ENCODE assay signal across 24 cellular contexts in genomic region chr16:59950431-59950830, GRCh38.
DNase-seq lines count a peak whose midpoint lies in the region; ATAC-seq, FAIRE-seq and TF ChIP-seq lines count a peak whose summit lies in the region.
"Had no signal": no experiment of that assay in that cellular context is flagged by ENCODE, and none has a peak within 500 bp of the region (broad histone marks: within the 10 kb centered on the region; RNA-seq: fewer than 3 reads in every experiment).

No MANE protein-coding gene starts in this region.

- H3K4me1 Mint-ChIP-seq in astrocyte (ENCODE audit: low read depth, unreplicated experiment): peaks cover 1% of the 10 kb centered on the region
- H3K4me1 Mint-ChIP-seq: B cell, CD14-positive monocyte had no signal

- TF ChIP-seq CTCF in A549 (IDR thresholded peaks at IDR 0.05) (no peak), astrocyte (IDR thresholded peaks at IDR 0.05; ENCODE audit: insufficient read depth, low read depth, low read length) (no peak)

- POLR2A ChIA-PET in A549 (lab: Yijun Ruan, JAX): no interaction called here

- H3K4me3 ChIP-seq in A549 (no peak overlapping the region), astrocyte (ENCODE audit: insufficient read depth, low read depth, low read length) (no peak overlapping the region)

- H3K36me3 ChIP-seq in astrocyte (ENCODE audit: insufficient read depth, low read length): no peaks in the 10 kb centered on the region

- H3K36me3 Mint-ChIP-seq in astrocyte (ENCODE audit: low read depth, unreplicated experiment): no peaks in the 10 kb centered on the region
- H3K36me3 Mint-ChIP-seq: CD14-positive monocyte had no signal

- no peak overlapping the region for H3K27ac Mint-ChIP-seq in astrocyte (ENCODE audit: unreplicated experiment)
- H3K27ac Mint-ChIP-seq: B cell, CD14-positive monocyte had no signal

- TF ChIP-seq RAD21 in A549 (conservative IDR thresholded peaks at IDR 0.05 in 1 of 2, IDR thresholded peaks at IDR 0.05 in 1 of 2): no peak

- DNase-seq in A549 (ENCODE audit: low read depth in 1 of 2, low spot score in 1 of 2) (no peak), H4 (ENCODE audit: low spot score) (peak; percentile 35), astrocyte (ENCODE audit: low read depth) (peak; percentile 26), fibroblast of gingiva (ENCODE audit: low read depth) (peak; percentile 1), NOMO-1 treated with DMSO at 0.1 percent for 48 hours (lab: John Stamatoyannopoulos, UW; ENCODE audit: unreplicated experiment) (no peak)
- DNase-seq in effector CD8-positive, alpha-beta T cell (lab: John Stamatoyannopoulos, UW): no peak
- DNase-seq: 8988T, EL, KBM-7, NCI-H1105 treated with DMSO at 0.1 percent for 48 hours, NCI-H1694, NCI-H2081, NCI-H2171, NCI-H446, NCI-H526, OCI-M1, RPMI8226, SHP77 had no signal

- H3K79me2 ChIP-seq in astrocyte (ENCODE audit: insufficient read depth, low read length): no peaks in the 10 kb centered on the region

- H3K27me3 Mint-ChIP-seq in astrocyte (ENCODE audit: low read depth, unreplicated experiment): no peaks in the 10 kb centered on the region
- H3K27me3 Mint-ChIP-seq: B cell had no signal

- H3K27ac ChIP-seq in A549: no peak overlapping the region
- no peak overlapping the region for H3K27ac ChIP-seq in astrocyte (ENCODE audit: low read depth, low read length)

- ATAC-seq in A549: no peak
- no peak for ATAC-seq in GM18868 (IDR thresholded peaks at IDR 0.05; ENCODE audit: unreplicated experiment)
- ATAC-seq in HG03045 (IDR thresholded peaks at IDR 0.05; ENCODE audit: unreplicated experiment): no peak

- no peaks in the 10 kb centered on the region for H3K27me3 ChIP-seq in astrocyte (ENCODE audit: insufficient read depth, low read length)

- H3K9me3 Mint-ChIP-seq in astrocyte (ENCODE audit: unreplicated experiment): no peaks in the 10 kb centered on the region

- CTCF ChIA-PET in A549 (lab: Yijun Ruan, JAX): no interaction called here

- FAIRE-seq in A549 (lab: Jason Lieb, UNC) (no peak), astrocyte (lab: Jason Lieb, UNC) (no peak)
- FAIRE-seq: D721Med, H54 had no signal

- no peaks in the 10 kb centered on the region for H4K20me1 ChIP-seq in astrocyte (ENCODE audit: insufficient read depth, low read length)

- H3K4me1 ChIP-seq in A549 (peaks cover 10% of the 10 kb centered on the region; the same call in 2 of the 3 replicates), astrocyte (ENCODE audit: insufficient read depth, low read length) (no peaks in the 10 kb centered on the region)

- H2AFZ ChIP-seq in astrocyte (ENCODE audit: low read depth, low read length): no peak overlapping the region

- 60% methylated on average over 2 of the region's 2 CpGs for WGBS in A549 (ENCODE audit: missing lambda C conversion rate)

- H3K4me2 ChIP-seq in A549 (0 out of 3 replicates have a peak overlapping the region, but pooled peaks have one; percentile 12), astrocyte (ENCODE audit: low read length) (no peak overlapping the region)

- no peaks in the 10 kb centered on the region for H3K9me3 ChIP-seq in A549
- no peaks in the 10 kb centered on the region for H3K9me3 ChIP-seq in astrocyte (ENCODE audit: insufficient read depth, low read depth, low read length)

- no peak overlapping the region for H3K9ac ChIP-seq in astrocyte (ENCODE audit: low read length)

- no peak for TF ChIP-seq EP300 in A549 (IDR thresholded peaks at IDR 0.05)

- TF ChIP-seq POLR2A in A549 (IDR thresholded peaks at IDR 0.05; ENCODE audit: low read length): no peak

- H3K4me3 Mint-ChIP-seq in astrocyte (ENCODE audit: unreplicated experiment): no peak overlapping the region
- H3K4me3 Mint-ChIP-seq: B cell, CD14-positive monocyte had no signal

TF ChIP-seq in A549, 52 proteins besides CTCF, POLR2A, EP300 and RAD21:
- TF ChIP-seq RCOR1 (IDR thresholded peaks at IDR 0.05; ENCODE audit: low read depth, low read length) (no peak), CEBPB (IDR thresholded peaks at IDR 0.05) (peak in 1 of 2 experiments; percentile 43; a peak in 2 of 4 replicates), JUNB (IDR thresholded peaks at IDR 0.05) (peak; percentile 22; the same call in 1 of the 2 replicates), HOXB5 (CRISPR knock-in tag; IDR thresholded peaks at IDR 0.05) (no peak), FOSL2 (IDR thresholded peaks at IDR 0.05) (no peak), FOSL2 (CRISPR knock-in tag; IDR thresholded peaks at IDR 0.05) (peak; percentile 62)

Comparison
In these comparisons a context has a peak if more than half of its experiments do, and no peak if none do; other contexts are left out.
1. DNase-seq: peak in H4 (single experiment), astrocyte (single experiment) and fibroblast of gingiva (single experiment); none in A549 (0 of 2), effector CD8-positive, alpha-beta T cell (single experiment) and NOMO-1 treated with DMSO at 0.1 percent for 48 hours (single experiment).